8 cellular contexts compared by ENCODE assay signal in the genomic region with DNA sequence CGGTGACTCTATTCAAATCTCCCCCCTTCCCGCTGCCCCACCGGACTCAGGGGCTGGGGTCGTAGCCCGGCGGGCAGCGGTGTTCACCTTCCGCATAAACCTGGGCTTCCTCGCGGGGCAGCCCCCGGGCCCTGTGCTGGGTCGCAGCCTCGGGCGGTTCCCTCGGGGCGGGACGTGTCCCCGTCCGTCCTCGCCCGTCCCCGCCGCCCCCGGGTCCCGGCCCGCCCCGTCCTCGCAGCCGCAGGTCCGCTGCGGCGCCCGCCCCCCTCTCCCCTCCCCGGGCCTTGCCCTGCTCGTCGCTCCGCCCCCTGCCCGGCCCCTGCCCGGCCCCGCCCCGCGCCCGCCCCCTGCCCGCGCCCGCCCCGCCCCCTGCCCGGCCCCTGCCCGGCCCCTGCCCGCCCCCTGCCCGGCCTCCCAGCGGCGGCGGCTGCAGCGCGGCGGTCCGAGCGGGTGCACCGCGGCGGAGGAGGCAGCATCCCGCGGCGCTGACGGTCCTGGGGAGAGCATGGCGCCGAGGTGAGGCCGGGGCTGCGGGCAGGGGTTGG. TPM values are rescaled to one million over a fixed set of nuclear protein-coding genes. Genes with fewer than 3 reads are reported as not detected.
DNase-seq lines count a peak whose midpoint lies in the region; ATAC-seq and TF ChIP-seq lines count a peak whose summit lies in the region.

TSS of gene COL18A1 (plus strand) at position 440 of the 545 bp plus-strand sequence. CDS start at position 506, 66 bp downstream.

- H2AK9ac ChIP-seq in IMR-90 (replicated peaks; ENCODE audit: low read depth, low read length, poor library complexity) = peak within 1 kb of the TSS; percentile 95

- H2BK15ac ChIP-seq in IMR-90 (ENCODE audit: low read depth, low read length) = no peak within 1 kb of the TSS; the same call in 2 of the 3 replicates

- H3K9me3 ChIP-seq in BLaER1 = peaks cover 8% of the 10 kb centered on the region
- peaks cover 7% of the 10 kb centered on the region for H3K9me3 ChIP-seq in IMR-90 (ENCODE audit: control insufficient read depth, insufficient read depth, low read length)
- H3K9me3 ChIP-seq in fibroblast of lung (ENCODE audit: control insufficient read depth, insufficient read depth, low read depth, low read length) = no peaks in the 10 kb centered on the region
- H3K9me3 ChIP-seq in transverse colon = peaks cover 0 to 3% of the 10 kb centered on the region in 2 donors

- no TSS peak for BruUV-seq in IMR-90 (replicated peaks; lab: Mats Ljungman, UMichigan)

- no peak within 1 kb of the TSS for H3K18ac ChIP-seq in IMR-90 (ENCODE audit: low read depth, low read length)

- H3K27me3 ChIP-seq in BLaER1 (peaks cover 77% of the 10 kb centered on the region), IMR-90 (ENCODE audit: control insufficient read depth, insufficient read depth, low read length) (peaks cover 2% of the 10 kb centered on the region; the same call in 1 of the 2 replicates), fibroblast of lung (ENCODE audit: control insufficient read depth, insufficient read depth, low read length) (no peaks in the 10 kb centered on the region), transverse colon (peaks cover 59% of the 10 kb centered on the region)

- peaks cover 53% of the 10 kb centered on the region for H4K20me1 ChIP-seq in BLaER1
- peaks cover 37% of the 10 kb centered on the region for H4K20me1 ChIP-seq in IMR-90 (ENCODE audit: insufficient read depth, low read length)
- H4K20me1 ChIP-seq in fibroblast of lung (ENCODE audit: control insufficient read depth, extremely low read depth, insufficient read depth, low read length) = no peaks in the 10 kb centered on the region

- H3K9ac ChIP-seq in BLaER1 = no peak within 1 kb of the TSS
- peak within 1 kb of the TSS; percentile 73 for H3K9ac ChIP-seq in IMR-90 (ENCODE audit: low read depth, low read length)
- H3K9ac ChIP-seq in fibroblast of lung (ENCODE audit: insufficient read depth, low read length) = peak within 1 kb of the TSS; percentile 74

- peak; percentile 86 for ATAC-seq in IMR-90 (ENCODE audit: low read depth)
- peak; percentile 63 to 73 for ATAC-seq in natural killer cell treated with Interleukin-12 subunit alpha and Interleukin-12 subunit beta and Interleukin-15 and Interleukin-18, amount 100 ng/mL, for 72 hours
- no peak for ATAC-seq in GM18505 (IDR thresholded peaks at IDR 0.05; ENCODE audit: unreplicated experiment)

- H3K4me2 ChIP-seq in BLaER1 (peak within 1 kb of the TSS; percentile 89), IMR-90 (ENCODE audit: low read depth, low read length) (peak within 1 kb of the TSS; percentile 98), fibroblast of lung (ENCODE audit: extremely low read depth, insufficient read depth, low read length) (peak within 1 kb of the TSS; percentile 70)

- peaks cover 18 to 37% of the 10 kb centered on the region in 2 experiments for H3K79me1 ChIP-seq in IMR-90 (ENCODE audit: low read depth in 1 of 2, low read length in 2 of 2)

- peak within 1 kb of the TSS; percentile 83 for H3K4me3 Mint-ChIP-seq in natural killer cell treated with Interleukin-12 subunit alpha and Interleukin-12 subunit beta and Interleukin-15 and Interleukin-18, amount 100 ng/mL, for 72 hours

- dilution Hi-C loops in IMR-90 (cut with HindIII; ENCODE audit: low sequenced_read_pairs, unreplicated experiment) = no loop called here

- H2AK5ac ChIP-seq in IMR-90 (ENCODE audit: low read depth, low read length) = peak within 1 kb of the TSS; percentile 82

- peak within 1 kb of the TSS; percentile 40 for H2BK120ac ChIP-seq in IMR-90 (ENCODE audit: low read depth, low read length)

- H4K8ac ChIP-seq in IMR-90 (ENCODE audit: low read depth in 2 of 2, low read length in 2 of 2) = peak within 1 kb of the TSS; percentile 41 to 78; a peak in 1 of 4 replicates

- peaks cover 7% of the 10 kb centered on the region for H3K79me2 ChIP-seq in fibroblast of lung (ENCODE audit: control insufficient read depth, insufficient read depth, low read length)

- no peak for TF ChIP-seq RAD21 in IMR-90 (IDR thresholded peaks at IDR 0.05; ENCODE audit: low read length)

- H2BK20ac ChIP-seq in IMR-90 (ENCODE audit: low read depth, low read length) = peak within 1 kb of the TSS; percentile 25; the same call in 1 of the 2 replicates

- POLR2A ChIA-PET in IMR-90 (lab: Charles Lee; ENCODE audit: unreplicated experiment) = no interaction called here

- peak within 1 kb of the TSS; percentile 64 for H3K4me3 ChIP-seq in BLaER1
- H3K4me3 ChIP-seq in IMR-90 (ENCODE audit: insufficient read depth, low read depth, low read length) = peak within 1 kb of the TSS; percentile 92
- H3K4me3 ChIP-seq in fibroblast of lung (replicated peaks in 1 of 4; ENCODE audit: control extremely low read depth in 1 of 4, insufficient read depth in 1 of 4, low read depth in 3 of 4, low read length in 4 of 4) = peak within 1 kb of the TSS; percentile 30 to 65 (median 44)
- H3K4me3 ChIP-seq in transverse colon = peak within 1 kb of the TSS; percentile 3 to 54 (median 40)

- H3K9me1 ChIP-seq in IMR-90 (ENCODE audit: insufficient read depth, low read length) = peaks cover 11% of the 10 kb centered on the region

- peak; percentile 42 for DNase-seq in IMR-90
- peak; percentile 31 for DNase-seq in activated T-cell treated with anti-CD3 and anti-CD28 coated beads for 4 hours
- peak; percentile 41 to 56 for DNase-seq in fibroblast of lung (ENCODE audit: low read depth in 2 of 2)
- no peak for DNase-seq in natural killer cell treated with Interleukin-12 subunit alpha and Interleukin-12 subunit beta and Interleukin-15 and Interleukin-18, amount 100 ng/mL, for 72 hours (ENCODE audit: low spot score)
- DNase-seq in transverse colon = peak; percentile 29
- no peak for DNase-seq in KBM-7

- peak within 1 kb of the TSS; percentile 89 for H3K4ac ChIP-seq in IMR-90 (ENCODE audit: low read depth, low read length)

- H3K27ac Mint-ChIP-seq in natural killer cell treated with Interleukin-12 subunit alpha and Interleukin-12 subunit beta and Interleukin-15 and Interleukin-18, amount 100 ng/mL, for 72 hours = no peak within 1 kb of the TSS

- H3K36me3 Mint-ChIP-seq in natural killer cell treated with Interleukin-12 subunit alpha and Interleukin-12 subunit beta and Interleukin-15 and Interleukin-18, amount 100 ng/mL, for 72 hours = peaks cover 6% of the 10 kb centered on the region

- H3K27ac ChIP-seq in BLaER1 = no peak within 1 kb of the TSS
- peak within 1 kb of the TSS; percentile 61; the same call in 1 of the 2 replicates for H3K27ac ChIP-seq in IMR-90 (ENCODE audit: insufficient read depth, low read length)
- peak within 1 kb of the TSS; percentile 50 for H3K27ac ChIP-seq in fibroblast of lung (ENCODE audit: insufficient read depth, low read length)
- peak within 1 kb of the TSS; percentile 69 to 82 (median 74) for H3K27ac ChIP-seq in transverse colon

- 0 out of 2 replicates have a peak within 1 kb of the TSS, but pooled peaks have one; percentile 4 for H3K56ac ChIP-seq in IMR-90 (ENCODE audit: extremely low read depth, insufficient read depth, low read length)

- peaks cover 7 to 8% of the 10 kb centered on the region in 2 donors for H3K4me1 Mint-ChIP-seq in natural killer cell treated with Interleukin-12 subunit alpha and Interleukin-12 subunit beta and Interleukin-15 and Interleukin-18, amount 100 ng/mL, for 72 hours (ENCODE audit: low read depth in 2 of 2)

- peaks cover 41 to 46% of the 10 kb centered on the region in 2 donors for H3K27me3 Mint-ChIP-seq in natural killer cell treated with Interleukin-12 subunit alpha and Interleukin-12 subunit beta and Interleukin-15 and Interleukin-18, amount 100 ng/mL, for 72 hours

- H2AFZ ChIP-seq in IMR-90 (replicated peaks; ENCODE audit: low read length, poor library complexity) (peak within 1 kb of the TSS; percentile 94), fibroblast of lung (ENCODE audit: low read length) (no peak within 1 kb of the TSS)

- TF ChIP-seq EP300 in transverse colon (IDR thresholded peaks at IDR 0.05; ENCODE audit: low read depth) = no peak

- H4K91ac ChIP-seq in IMR-90 (ENCODE audit: insufficient read depth, low read depth, low read length) = peak within 1 kb of the TSS; percentile 54; the same call in 1 of the 2 replicates

- intact Hi-C loops in IMR-90 (cut with micrococcal nuclease) = no loop called here
- intact Hi-C loops in transverse colon (cut with DNase I; ENCODE audit: low total_unique reads) = no loop called here

- CTCF ChIA-PET in IMR-90 (lab: Yijun Ruan, JAX) = no interaction called here

- peaks cover 5% of the 10 kb centered on the region for H3K9me3 Mint-ChIP-seq in natural killer cell treated with Interleukin-12 subunit alpha and Interleukin-12 subunit beta and Interleukin-15 and Interleukin-18, amount 100 ng/mL, for 72 hours

- no peaks in the 10 kb centered on the region for H3K36me3 ChIP-seq in BLaER1
- peaks cover 2% of the 10 kb centered on the region for H3K36me3 ChIP-seq in IMR-90 (ENCODE audit: control insufficient read depth, insufficient read depth, low read length)
- H3K36me3 ChIP-seq in fibroblast of lung (ENCODE audit: control insufficient read depth, insufficient read depth, low read length) = no peaks in the 10 kb centered on the region
- H3K36me3 ChIP-seq in transverse colon = no peaks in the 10 kb centered on the region

- 0% methylated on average over 9 of the region's 70 CpGs; no CpG with 5 or more reads in 1 of the 2 experiments for WGBS in IMR-90 (ENCODE audit: extremely low coverage in 2 of 2, insufficient read length in 1 of 2), 2 experiments
- WGBS in transverse colon (ENCODE audit: low coverage in 1 of 2), 2 donors = 0% methylated on average over 11 of the region's 70 CpGs; no CpG with 5 or more reads in 1 of the 2 donors

- TF ChIP-seq CTCF in IMR-90 (conservative IDR thresholded peaks at IDR 0.05; ENCODE audit: low read depth, low read length) (no peak), fibroblast of lung (conservative IDR thresholded peaks at IDR 0.05 in 1 of 2, IDR thresholded peaks at IDR 0.05 in 1 of 2; ENCODE audit: low read depth in 1 of 2, low read length in 2 of 2) (no peak), transverse colon (IDR thresholded peaks at IDR 0.05) (no peak)

- H3K14ac ChIP-seq in IMR-90 (replicated peaks; ENCODE audit: low read depth, low read length) = peak within 1 kb of the TSS; percentile 63; the same call in 1 of the 2 replicates

- in situ Hi-C loops in IMR-90 (cut with MboI; ENCODE audit: low sequenced_read_pairs) (no loop called here), transverse colon (cut with MboI; ENCODE audit: low pct_ligation_motif_present in 1 of 4, low pct_unique_long_range_greater_than_20kb in 1 of 4, low sequenced_read_pairs in 3 of 4) (no loop called here), KBM-7 (cut with MboI; ENCODE audit: low pct_unique_long_range_greater_than_20kb, low sequenced_read_pairs) (no loop called here)

- TF ChIP-seq POLR2A in IMR-90 (IDR thresholded peaks at IDR 0.05; ENCODE audit: low read depth, low read length) (peak; percentile 29; the same call in 1 of the 2 replicates), transverse colon (IDR thresholded peaks at IDR 0.05) (no peak), GM18505 (IDR thresholded peaks at IDR 0.05; ENCODE audit: borderline replicate concordance, extremely low read depth, insufficient read depth, insufficient read length) (no peak)

- peak within 1 kb of the TSS; percentile 7 for H2BK5ac ChIP-seq in IMR-90 (ENCODE audit: low read depth, low read length, poor library complexity, severe bottlenecking)

- H3K23ac ChIP-seq in IMR-90 (ENCODE audit: low read depth, low read length) = peak within 1 kb of the TSS; percentile 94; the same call in 1 of the 2 replicates

- peak within 1 kb of the TSS; percentile 52 for H4K5ac ChIP-seq in IMR-90 (ENCODE audit: low read depth, low read length)

- peaks cover 29% of the 10 kb centered on the region for H3K4me1 ChIP-seq in BLaER1
- H3K4me1 ChIP-seq in IMR-90 (ENCODE audit: control insufficient read depth, insufficient read depth, low read length) = peaks cover 18% of the 10 kb centered on the region
- peaks cover 3% of the 10 kb centered on the region for H3K4me1 ChIP-seq in fibroblast of lung (ENCODE audit: control insufficient read depth, extremely low read depth, insufficient read depth, low read length)
- peaks cover 6 to 17% (median 11%) of the 10 kb centered on the region in 4 donors for H3K4me1 ChIP-seq in transverse colon

RNA-seq across cellular contexts. Expression of gene COL18A1, which starts in this region (rescaled TPM):
- total RNA-seq in IMR-90 (2012; rRNA removed) = 4.3 and 6.7 TPM in 2 replicates
- polyA plus RNA-seq in IMR-90 (2012; rRNA removed) = 46.7 and 52.6 TPM in 2 replicates
- polyA plus RNA-seq in IMR-90 (2012; cell fraction: cytosol; rRNA removed) = 66.0 and 124 TPM in 2 replicates
- 136 and 394 TPM in 2 replicates for polyA plus RNA-seq in IMR-90 (2012; cell fraction: nucleus; rRNA removed; ENCODE audit: low replicate concordance)
- 26.2 and 38.8 TPM in 2 replicates for total RNA-seq in fibroblast of lung
- 9.0 and 24.3 TPM in 2 replicates for polyA plus RNA-seq in fibroblast of lung
- 25.9 and 60.7 TPM in 2 replicates for polyA plus RNA-seq in fibroblast of lung (2012)
- polyA minus RNA-seq in fibroblast of lung (ENCODE audit: low replicate concordance) = 10.5 and 29.1 TPM in 2 replicates
- 1 to 10 TPM in 1 of 2 donors, under 1 TPM in 1; 0.31 to 1.3 TPM for total RNA-seq in natural killer cell treated with Interleukin-12 subunit alpha and Interleukin-12 subunit beta and Interleukin-15 and Interleukin-18, amount 100 ng/mL, for 72 hours
- 100 to 1,000 TPM in 1 of 4 donors, 10 to 100 TPM in 3; 19.3 to 121 (median 23.3) TPM for total RNA-seq in transverse colon

Comparison
In these comparisons a context has a peak if more than half of its experiments do, and no peak if none do; other contexts are left out.
1. H3K4me3 ChIP-seq: peak in every context shown above with its lines; median percentile 92 in IMR-90; 64 in BLaER1; 44 in fibroblast of lung; 40 in transverse colon.
2. DNase-seq: peak in IMR-90 (single experiment), activated T-cell treated with anti-CD3 and anti-CD28 coated beads for 4 hours (single experiment), fibroblast of lung (2 of 2) and transverse colon (single experiment); none in natural killer cell treated with Interleukin-12 subunit alpha and Interleukin-12 subunit beta and Interleukin-15 and Interleukin-18, amount 100 ng/mL, for 72 hours (single experiment) and KBM-7 (single experiment).
3. Peak in every context shown above with its lines, with median percentiles within 50 percentile points of each other: H3K4me2 ChIP-seq.